21 cellular contexts compared by ENCODE assay signal in genomic region chr10:47063858-47064257, GRCh38.
A peak's percentile ranks its signal among the peaks of the same experiment; 100 is the strongest.
DNase-seq lines count a peak whose midpoint lies in the region.
"Had no signal": no experiment of that assay in that cellular context is flagged by ENCODE, and none has a peak within 500 bp of the region (broad histone marks: within the 10 kb centered on the region; RNA-seq: fewer than 3 reads in every experiment).

No MANE protein-coding gene starts in this region.

- intact Hi-C loops in head of caudate nucleus (cut with DNase I), result no loop called here

- no peak overlapping the region for H3K27ac Mint-ChIP-seq in immature natural killer cell
- H3K27ac Mint-ChIP-seq: B cell, IgD-negative memory B cell had no signal

- DNase-seq in NCI-H2171 treated with DMSO at 0.1 percent for 48 hours (lab: John Stamatoyannopoulos, UW), result peak; percentile 27
- DNase-seq in NCI-H2171 (lab: John Stamatoyannopoulos, UW), result no peak
- DNase-seq in NCI-H1694 (lab: John Stamatoyannopoulos, UW), result peak; percentile 20
- peak; percentile 72 for DNase-seq in cerebellar cortex (ENCODE audit: low spot score)
- no peak for DNase-seq in AG08396 (ENCODE audit: low spot score)
- no peak for DNase-seq in head of caudate nucleus
- DNase-seq in NCI-H1417 treated with DMSO at 0.1 percent for 48 hours (lab: John Stamatoyannopoulos, UW), result no peak
- DNase-seq in immature natural killer cell, result no peak
- DNase-seq: 8988T, COR-L47, DMS153, Karpas-422, MM.1S, NCI-H1092, NCI-H187, NCI-H524, NCI-H82, PC-3, SIG-M5 had no signal

- peaks cover 4 to 5% (median 4%) of the 10 kb centered on the region in 3 donors for H3K27me3 Mint-ChIP-seq in immature natural killer cell (ENCODE audit: low read depth in 3 of 3)

- H3K4me1 Mint-ChIP-seq in immature natural killer cell, result no peaks in the 10 kb centered on the region
- H3K4me1 Mint-ChIP-seq: B cell had no signal

- no peaks in the 10 kb centered on the region for H3K9me3 Mint-ChIP-seq in immature natural killer cell
- H3K9me3 Mint-ChIP-seq: IgD-negative memory B cell had no signal

- H3K4me3 Mint-ChIP-seq in immature natural killer cell, result no peak overlapping the region
- H3K4me3 Mint-ChIP-seq: B cell, IgD-negative memory B cell had no signal

- no peaks in the 10 kb centered on the region for H3K36me3 Mint-ChIP-seq in immature natural killer cell
- H3K36me3 Mint-ChIP-seq: IgD-negative memory B cell had no signal

Comparison
In these comparisons a context has a peak if more than half of its experiments do, and no peak if none do; other contexts are left out.
1. DNase-seq: peak in NCI-H2171 treated with DMSO at 0.1 percent for 48 hours (single experiment), NCI-H1694 (single experiment) and cerebellar cortex (single experiment); none in NCI-H2171 (single experiment), AG08396 (single experiment), head of caudate nucleus (0 of 42), NCI-H1417 treated with DMSO at 0.1 percent for 48 hours (single experiment) and immature natural killer cell (0 of 3).